ENCODE assay signal across 22 cellular contexts in genomic region chr11:66062408-66062807, GRCh38. TPM values are rescaled to one million over a fixed set of nuclear protein-coding genes. Genes with fewer than 3 reads are reported as not detected.
"Had no signal": no experiment of that assay in that cellular context is flagged by ENCODE, and none has a peak within 500 bp of the region (broad histone marks: within the 10 kb centered on the region; RNA-seq: fewer than 3 reads in every experiment).

No MANE protein-coding gene starts in this region.

- H3K4me3 Mint-ChIP-seq: activated CD4-positive, alpha-beta T cell treated with anti-CD3 and anti-CD28 coated beads, Interleukin-2, amount 10 ng/mL, durations not matched to agents 24 days and 14 days; mesothelial cell of epicardium; nephron progenitor cell; stimulated activated naive CD8-positive, alpha-beta T cell treated with anti-CD3 and anti-CD28 coated beads, Interleukin-15, amount 100 ng/mL, for 72 hours; type B pancreatic cell had no signal

- H3K9me3 Mint-ChIP-seq: activated CD4-positive, alpha-beta T cell treated with anti-CD3 and anti-CD28 coated beads, Interleukin-2, amount 10 ng/mL, durations not matched to agents 24 days and 14 days; stimulated activated naive CD8-positive, alpha-beta T cell treated with anti-CD3 and anti-CD28 coated beads, Interleukin-15, amount 100 ng/mL, for 72 hours; type B pancreatic cell had no signal

- H3K27ac Mint-ChIP-seq: activated CD4-positive, alpha-beta T cell treated with anti-CD3 and anti-CD28 coated beads, Interleukin-2, amount 10 ng/mL, durations not matched to agents 24 days and 14 days; mesothelial cell of epicardium; nephron progenitor cell; type B pancreatic cell had no signal

- H3K27me3 Mint-ChIP-seq: activated CD4-positive, alpha-beta T cell treated with anti-CD3 and anti-CD28 coated beads, Interleukin-2, amount 10 ng/mL, durations not matched to agents 24 days and 14 days; stimulated activated naive CD8-positive, alpha-beta T cell treated with anti-CD3 and anti-CD28 coated beads, Interleukin-15, amount 100 ng/mL, for 72 hours; type B pancreatic cell had no signal

- H3K27me3 ChIP-seq: body of pancreas, colonic mucosa, hepatocyte had no signal

- H3K4me1 Mint-ChIP-seq: mesothelial cell of epicardium had no signal

- H3K27ac ChIP-seq: body of pancreas, colonic mucosa, hepatocyte, prostate gland had no signal

- H3K4me3 ChIP-seq: body of pancreas, colonic mucosa, hepatocyte, lung, prostate gland had no signal

- ATAC-seq: body of pancreas; esophagus mucosa; right cardiac atrium; stimulated activated naive CD8-positive, alpha-beta T cell treated with anti-CD3 and anti-CD28 coated beads, Interleukin-15, amount 100 ng/mL, for 72 hours had no signal

- DNase-seq: activated CD4-positive, alpha-beta T cell treated with anti-CD3 and anti-CD28 coated beads, Interleukin-2, amount 10 ng/mL, durations not matched to agents 24 days and 14 days; activated CD4-positive, CD25-positive, alpha-beta regulatory T cell; activated gamma-delta T cell; amniotic stem cell; body of pancreas; caudate nucleus; colonic mucosa; islet precursor cell; nephron progenitor cell; occipital lobe; right cardiac atrium; small intestine; stimulated activated CD4-positive, alpha-beta T cell treated with anti-CD3 and anti-CD28 coated beads, Interleukin-4, amount 100 ng/mL, for 24 hours; stimulated activated naive CD8-positive, alpha-beta T cell treated with anti-CD3 and anti-CD28 coated beads, Interleukin-15, amount 100 ng/mL, for 72 hours had no signal

- H3K9me3 ChIP-seq: body of pancreas, colonic mucosa, prostate gland had no signal

- H3K4me1 ChIP-seq: body of pancreas, colonic mucosa, prostate gland had no signal

- FAIRE-seq: small intestine had no signal

RNA-seq across cellular contexts. Expression of gene GAL3ST3, which starts 13.4 kb away (rescaled TPM):
- total RNA-seq: activated CD4-positive, alpha-beta T cell treated with anti-CD3 and anti-CD28 coated beads, Interleukin-2, amount 10 ng/mL, durations not matched to agents 24 days and 14 days; colonic mucosa; esophagus mucosa; lung; T-helper 2 cell treated with Interferon-gamma antibody and Interleukin-4, amounts not matched to agents 100 ng/mL and 5 ng/mL, for 36 hours had no signal
- polyA plus RNA-seq: lung had no signal

RNA-seq across cellular contexts. Expression of gene CATSPER1, which starts 36.1 kb away (rescaled TPM):
- total RNA-seq: body of pancreas, esophagus mucosa, hepatocyte, mesothelial cell of epicardium, occipital lobe, right cardiac atrium, temporal lobe had no signal
- polyA plus RNA-seq: hepatocyte, right cardiac atrium had no signal

RNA-seq across cellular contexts. Expression of gene CST6, which starts 50.6 kb away (rescaled TPM):
- total RNA-seq: body of pancreas; colonic mucosa; occipital lobe; T-helper 2 cell treated with Interferon-gamma antibody and Interleukin-4, amounts not matched to agents 100 ng/mL and 5 ng/mL, for 36 hours; temporal lobe had no signal
- polyA plus RNA-seq: small intestine had no signal
